1 cellular context compared by ENCODE assay signal in genomic region chr14:24234095-24235020, GRCh38.
TF ChIP-seq lines count a peak whose summit lies in the region.

No MANE protein-coding gene starts in this region.

TF ChIP-seq in HepG2, 621 proteins besides CTCF, POLR2A, EP300 and RAD21 (continued from another document):
- TF ChIP-seq, protein P1, sequence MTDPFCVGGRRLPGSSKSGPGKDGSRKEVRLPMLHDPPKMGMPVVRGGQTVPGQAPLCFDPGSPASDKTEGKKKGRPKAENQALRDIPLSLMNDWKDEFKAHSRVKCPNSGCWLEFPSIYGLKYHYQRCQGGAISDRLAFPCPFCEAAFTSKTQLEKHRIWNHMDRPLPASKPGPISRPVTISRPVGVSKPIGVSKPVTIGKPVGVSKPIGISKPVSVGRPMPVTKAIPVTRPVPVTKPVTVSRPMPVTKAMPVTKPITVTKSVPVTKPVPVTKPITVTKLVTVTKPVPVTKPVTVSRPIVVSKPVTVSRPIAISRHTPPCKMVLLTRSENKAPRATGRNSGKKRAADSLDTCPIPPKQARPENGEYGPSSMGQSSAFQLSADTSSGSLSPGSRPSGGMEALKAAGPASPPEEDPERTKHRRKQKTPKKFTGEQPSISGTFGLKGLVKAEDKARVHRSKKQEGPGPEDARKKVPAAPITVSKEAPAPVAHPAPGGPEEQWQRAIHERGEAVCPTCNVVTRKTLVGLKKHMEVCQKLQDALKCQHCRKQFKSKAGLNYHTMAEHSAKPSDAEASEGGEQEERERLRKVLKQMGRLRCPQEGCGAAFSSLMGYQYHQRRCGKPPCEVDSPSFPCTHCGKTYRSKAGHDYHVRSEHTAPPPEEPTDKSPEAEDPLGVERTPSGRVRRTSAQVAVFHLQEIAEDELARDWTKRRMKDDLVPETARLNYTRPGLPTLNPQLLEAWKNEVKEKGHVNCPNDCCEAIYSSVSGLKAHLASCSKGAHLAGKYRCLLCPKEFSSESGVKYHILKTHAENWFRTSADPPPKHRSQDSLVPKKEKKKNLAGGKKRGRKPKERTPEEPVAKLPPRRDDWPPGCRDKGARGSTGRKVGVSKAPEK (CRISPR knock-in tag; IDR thresholded peaks at IDR 0.05; ENCODE audit: borderline replicate concordance): no peak
- TF ChIP-seq ZNF691 (CRISPR knock-in tag; IDR thresholded peaks at IDR 0.05; ENCODE audit: borderline replicate concordance, low read depth) (0 out of 2 replicates have a peak, but pooled peaks have one; percentile 39), MAFF (IDR thresholded peaks at IDR 0.05; ENCODE audit: low read depth, low read length) (no peak), SRF (IDR thresholded peaks at IDR 0.05; ENCODE audit: low read depth, low read length) (no peak), ZNF33B (CRISPR knock-in tag; IDR thresholded peaks at IDR 0.05) (0 out of 2 replicates have a peak, but pooled peaks have one; percentile 34), RFX1 (IDR thresholded peaks at IDR 0.05) (no peak), FLYWCH1 (CRISPR knock-in tag; IDR thresholded peaks at IDR 0.05) (no peak), NCOA1 (CRISPR knock-in tag; IDR thresholded peaks at IDR 0.05) (no peak), ZSCAN31 (CRISPR knock-in tag; IDR thresholded peaks at IDR 0.05; ENCODE audit: low read depth) (no peak; the same call in 1 of the 2 replicates), ZNF251 (CRISPR knock-in tag; IDR thresholded peaks at IDR 0.05) (no peak), ZNF350 (CRISPR knock-in tag; IDR thresholded peaks at IDR 0.05; ENCODE audit: borderline replicate concordance, low read depth) (no peak), USF2 (IDR thresholded peaks at IDR 0.05; ENCODE audit: low read depth, low read length) (no peak), USF2 (CRISPR knock-in tag; IDR thresholded peaks at IDR 0.05; ENCODE audit: borderline replicate concordance) (no peak), GFI1 (CRISPR knock-in tag; IDR thresholded peaks at IDR 0.05; ENCODE audit: borderline replicate concordance) (no peak), HOXA7 (CRISPR knock-in tag; IDR thresholded peaks at IDR 0.05) (no peak), NCOR1 (IDR thresholded peaks at IDR 0.05; ENCODE audit: borderline replicate concordance, low read length) (no peak), ZNF746 (CRISPR knock-in tag; IDR thresholded peaks at IDR 0.05) (no peak), THAP11 (CRISPR knock-in tag; IDR thresholded peaks at IDR 0.05) (no peak), TEAD3 (CRISPR knock-in tag; optimal IDR thresholded peaks at IDR 0.05; ENCODE audit: borderline replicate concordance) (no peak), ZNF790 (CRISPR knock-in tag; IDR thresholded peaks at IDR 0.05; ENCODE audit: borderline replicate concordance) (no peak)
- TF ChIP-seq, protein P2, sequence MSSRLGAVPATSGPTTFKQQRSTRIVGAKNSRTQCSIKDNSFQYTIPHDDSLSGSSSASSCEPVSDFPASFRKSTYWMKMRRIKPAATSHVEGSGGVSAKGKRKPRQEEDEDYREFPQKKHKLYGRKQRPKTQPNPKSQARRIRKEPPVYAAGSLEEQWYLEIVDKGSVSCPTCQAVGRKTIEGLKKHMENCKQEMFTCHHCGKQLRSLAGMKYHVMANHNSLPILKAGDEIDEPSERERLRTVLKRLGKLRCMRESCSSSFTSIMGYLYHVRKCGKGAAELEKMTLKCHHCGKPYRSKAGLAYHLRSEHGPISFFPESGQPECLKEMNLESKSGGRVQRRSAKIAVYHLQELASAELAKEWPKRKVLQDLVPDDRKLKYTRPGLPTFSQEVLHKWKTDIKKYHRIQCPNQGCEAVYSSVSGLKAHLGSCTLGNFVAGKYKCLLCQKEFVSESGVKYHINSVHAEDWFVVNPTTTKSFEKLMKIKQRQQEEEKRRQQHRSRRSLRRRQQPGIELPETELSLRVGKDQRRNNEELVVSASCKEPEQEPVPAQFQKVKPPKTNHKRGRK (CRISPR knock-in tag; IDR thresholded peaks at IDR 0.05): no peak
- TF ChIP-seq, protein P3, sequence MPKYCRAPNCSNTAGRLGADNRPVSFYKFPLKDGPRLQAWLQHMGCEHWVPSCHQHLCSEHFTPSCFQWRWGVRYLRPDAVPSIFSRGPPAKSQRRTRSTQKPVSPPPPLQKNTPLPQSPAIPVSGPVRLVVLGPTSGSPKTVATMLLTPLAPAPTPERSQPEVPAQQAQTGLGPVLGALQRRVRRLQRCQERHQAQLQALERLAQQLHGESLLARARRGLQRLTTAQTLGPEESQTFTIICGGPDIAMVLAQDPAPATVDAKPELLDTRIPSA (CRISPR knock-in tag; IDR thresholded peaks at IDR 0.05; ENCODE audit: borderline replicate concordance): no peak
- TF ChIP-seq, protein P4, sequence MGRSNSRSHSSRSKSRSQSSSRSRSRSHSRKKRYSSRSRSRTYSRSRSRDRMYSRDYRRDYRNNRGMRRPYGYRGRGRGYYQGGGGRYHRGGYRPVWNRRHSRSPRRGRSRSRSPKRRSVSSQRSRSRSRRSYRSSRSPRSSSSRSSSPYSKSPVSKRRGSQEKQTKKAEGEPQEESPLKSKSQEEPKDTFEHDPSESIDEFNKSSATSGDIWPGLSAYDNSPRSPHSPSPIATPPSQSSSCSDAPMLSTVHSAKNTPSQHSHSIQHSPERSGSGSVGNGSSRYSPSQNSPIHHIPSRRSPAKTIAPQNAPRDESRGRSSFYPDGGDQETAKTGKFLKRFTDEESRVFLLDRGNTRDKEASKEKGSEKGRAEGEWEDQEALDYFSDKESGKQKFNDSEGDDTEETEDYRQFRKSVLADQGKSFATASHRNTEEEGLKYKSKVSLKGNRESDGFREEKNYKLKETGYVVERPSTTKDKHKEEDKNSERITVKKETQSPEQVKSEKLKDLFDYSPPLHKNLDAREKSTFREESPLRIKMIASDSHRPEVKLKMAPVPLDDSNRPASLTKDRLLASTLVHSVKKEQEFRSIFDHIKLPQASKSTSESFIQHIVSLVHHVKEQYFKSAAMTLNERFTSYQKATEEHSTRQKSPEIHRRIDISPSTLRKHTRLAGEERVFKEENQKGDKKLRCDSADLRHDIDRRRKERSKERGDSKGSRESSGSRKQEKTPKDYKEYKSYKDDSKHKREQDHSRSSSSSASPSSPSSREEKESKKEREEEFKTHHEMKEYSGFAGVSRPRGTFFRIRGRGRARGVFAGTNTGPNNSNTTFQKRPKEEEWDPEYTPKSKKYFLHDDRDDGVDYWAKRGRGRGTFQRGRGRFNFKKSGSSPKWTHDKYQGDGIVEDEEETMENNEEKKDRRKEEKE (IDR thresholded peaks at IDR 0.05): no peak
- TF ChIP-seq, protein P5, sequence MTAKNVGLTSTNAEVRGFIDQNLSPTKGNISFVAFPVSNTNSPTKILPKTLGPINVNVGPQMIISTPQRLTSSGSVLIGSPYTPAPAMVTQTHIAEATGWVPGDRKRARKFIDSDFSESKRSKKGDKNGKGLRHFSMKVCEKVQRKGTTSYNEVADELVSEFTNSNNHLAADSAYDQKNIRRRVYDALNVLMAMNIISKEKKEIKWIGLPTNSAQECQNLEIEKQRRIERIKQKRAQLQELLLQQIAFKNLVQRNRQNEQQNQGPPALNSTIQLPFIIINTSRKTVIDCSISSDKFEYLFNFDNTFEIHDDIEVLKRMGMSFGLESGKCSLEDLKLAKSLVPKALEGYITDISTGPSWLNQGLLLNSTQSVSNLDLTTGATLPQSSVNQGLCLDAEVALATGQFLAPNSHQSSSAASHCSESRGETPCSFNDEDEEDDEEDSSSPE (CRISPR knock-in tag; IDR thresholded peaks at IDR 0.05): no peak
- TF ChIP-seq, protein P6, sequence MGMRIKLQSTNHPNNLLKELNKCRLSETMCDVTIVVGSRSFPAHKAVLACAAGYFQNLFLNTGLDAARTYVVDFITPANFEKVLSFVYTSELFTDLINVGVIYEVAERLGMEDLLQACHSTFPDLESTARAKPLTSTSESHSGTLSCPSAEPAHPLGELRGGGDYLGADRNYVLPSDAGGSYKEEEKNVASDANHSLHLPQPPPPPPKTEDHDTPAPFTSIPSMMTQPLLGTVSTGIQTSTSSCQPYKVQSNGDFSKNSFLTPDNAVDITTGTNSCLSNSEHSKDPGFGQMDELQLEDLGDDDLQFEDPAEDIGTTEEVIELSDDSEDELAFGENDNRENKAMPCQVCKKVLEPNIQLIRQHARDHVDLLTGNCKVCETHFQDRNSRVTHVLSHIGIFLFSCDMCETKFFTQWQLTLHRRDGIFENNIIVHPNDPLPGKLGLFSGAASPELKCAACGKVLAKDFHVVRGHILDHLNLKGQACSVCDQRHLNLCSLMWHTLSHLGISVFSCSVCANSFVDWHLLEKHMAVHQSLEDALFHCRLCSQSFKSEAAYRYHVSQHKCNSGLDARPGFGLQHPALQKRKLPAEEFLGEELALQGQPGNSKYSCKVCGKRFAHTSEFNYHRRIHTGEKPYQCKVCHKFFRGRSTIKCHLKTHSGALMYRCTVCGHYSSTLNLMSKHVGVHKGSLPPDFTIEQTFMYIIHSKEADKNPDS (CRISPR knock-in tag; IDR thresholded peaks at IDR 0.05): no peak
